Comparison of ENCODE assay signal across 15 cellular contexts in genomic region chr16:4486126-4486893, GRCh38. TPM values are rescaled to one million over a fixed set of nuclear protein-coding genes. Genes with fewer than 3 reads are reported as not detected.
DNase-seq lines count a peak whose midpoint lies in the region; ATAC-seq and TF ChIP-seq lines count a peak whose summit lies in the region.
"Had no signal": no experiment of that assay in that cellular context is flagged by ENCODE, and none has a peak within 500 bp of the region (broad histone marks: within the 10 kb centered on the region; RNA-seq: fewer than 3 reads in every experiment).

No MANE protein-coding gene starts in this region.

- H3K9ac ChIP-seq in liver (ENCODE audit: low read depth in 1 of 2, low read length in 2 of 2) (no peak overlapping the region), mesendoderm (ENCODE audit: low read length) (no peak overlapping the region)

- H3K9me3 ChIP-seq in body of pancreas: no peaks in the 10 kb centered on the region
- H3K9me3 ChIP-seq in liver (ENCODE audit: control insufficient read depth in 4 of 4, low read length in 3 of 4): no peaks in the 10 kb centered on the region
- H3K9me3 ChIP-seq: tibial artery had no signal

- H3K4me2 ChIP-seq in mesendoderm (ENCODE audit: low read length): no peak overlapping the region

- H3K9me3 Mint-ChIP-seq in T-helper 1 cell treated with Interleukin-12 subunit alpha and Interleukin-12 subunit beta and Interleukin-4 antibody, amounts not matched to agents 30 μg/mL and 1 μg/mL, for 36 hours: no peaks in the 10 kb centered on the region
- H3K9me3 Mint-ChIP-seq in stimulated activated naive CD8-positive, alpha-beta T cell treated with anti-CD3 and anti-CD28 coated beads, Interleukin-15, Interleukin-2, amounts not matched to agents 100 ng/mL and 50 ng/mL, for 24 hours: no peaks in the 10 kb centered on the region
- H3K9me3 Mint-ChIP-seq: dendritic cell treated with granulocyte-macrophage colony-stimulating factor and Interleukin-4, amounts not matched to agents 40 ng/mL and 50 ng/mL, for 4 days; nephron had no signal

- H4K5ac ChIP-seq in mesendoderm (ENCODE audit: low read length): no peak overlapping the region

- peaks cover 5% of the 10 kb centered on the region for H3K79me2 ChIP-seq in mesendoderm (ENCODE audit: control insufficient read depth, insufficient read depth, low read length)

- H2AK5ac ChIP-seq in mesendoderm (ENCODE audit: low read length): no peak overlapping the region

- H3K27me3 Mint-ChIP-seq in T-helper 1 cell treated with Interleukin-12 subunit alpha and Interleukin-12 subunit beta and Interleukin-4 antibody, amounts not matched to agents 30 μg/mL and 1 μg/mL, for 36 hours (ENCODE audit: low read depth): no peaks in the 10 kb centered on the region
- H3K27me3 Mint-ChIP-seq in stimulated activated naive CD8-positive, alpha-beta T cell treated with anti-CD3 and anti-CD28 coated beads, Interleukin-15, Interleukin-2, amounts not matched to agents 100 ng/mL and 50 ng/mL, for 24 hours: no peaks in the 10 kb centered on the region
- H3K27me3 Mint-ChIP-seq: dendritic cell treated with granulocyte-macrophage colony-stimulating factor and Interleukin-4, amounts not matched to agents 40 ng/mL and 50 ng/mL, for 4 days had no signal

- H3K18ac ChIP-seq in mesendoderm (ENCODE audit: low read length): no peak overlapping the region

- H3K36me3 ChIP-seq in body of pancreas (replicated peaks in 1 of 2; ENCODE audit: insufficient read depth in 1 of 2, low read depth in 2 of 2): no peaks in the 10 kb centered on the region
- peaks cover 3 to 4% (median 4%) of the 10 kb centered on the region in 4 donors for H3K36me3 ChIP-seq in liver (ENCODE audit: control insufficient read depth in 4 of 4, insufficient read depth in 3 of 4, low read depth in 1 of 4, low read length in 3 of 4)
- H3K36me3 ChIP-seq in mesendoderm (ENCODE audit: control insufficient read depth, insufficient read depth, low read length): no peaks in the 10 kb centered on the region

- no peak overlapping the region for H3K4ac ChIP-seq in mesendoderm (ENCODE audit: low read depth, low read length)

- H3K4me1 ChIP-seq in body of pancreas (peaks cover 57% of the 10 kb centered on the region), liver (ENCODE audit: control insufficient read depth in 4 of 4, insufficient read depth in 4 of 4, low read length in 3 of 4) (peaks cover 14 to 26% (median 25%) of the 10 kb centered on the region in 4 donors), mesendoderm (ENCODE audit: control insufficient read depth, low read depth, low read length) (no peaks in the 10 kb centered on the region)
- H3K4me1 ChIP-seq: tibial artery had no signal

- peak in 1 of 2 donors; percentile 20 for TF ChIP-seq RAD21 in liver (IDR thresholded peaks at IDR 0.05)

- intact Hi-C loops in body of pancreas (cut with DNase I): no loop called here

- WGBS in body of pancreas, 2 donors: 41 to 45% methylated on average over 3 of the region's 3 CpGs
- 69% methylated on average over 3 of the region's 3 CpGs for WGBS in liver
- WGBS in mesendoderm (ENCODE audit: extremely low coverage, insufficient coverage, low lambda C conversion rate): no CpG with 5 or more reads among the region's 3 CpGs

- peak; percentile 85 for ATAC-seq in body of pancreas

- H3K23ac ChIP-seq in mesendoderm (ENCODE audit: low read length): no peak overlapping the region

- TF ChIP-seq CTCF in body of pancreas (IDR thresholded peaks at IDR 0.05) (no peak), liver (IDR thresholded peaks at IDR 0.05; ENCODE audit: low read depth, low read length, missing input control) (no peak)

- H3K4me3 Mint-ChIP-seq in T-helper 1 cell treated with Interleukin-12 subunit alpha and Interleukin-12 subunit beta and Interleukin-4 antibody, amounts not matched to agents 30 μg/mL and 1 μg/mL, for 36 hours: no peak overlapping the region
- no peak overlapping the region for H3K4me3 Mint-ChIP-seq in stimulated activated naive CD8-positive, alpha-beta T cell treated with anti-CD3 and anti-CD28 coated beads, Interleukin-15, Interleukin-2, amounts not matched to agents 100 ng/mL and 50 ng/mL, for 24 hours
- H3K4me3 Mint-ChIP-seq: dendritic cell treated with granulocyte-macrophage colony-stimulating factor and Interleukin-4, amounts not matched to agents 40 ng/mL and 50 ng/mL, for 4 days; nephron had no signal

- H3K27ac ChIP-seq in body of pancreas: peak overlapping the region; percentile 35 to 88 (median 75)
- peak overlapping the region; percentile 56 to 62 for H3K27ac ChIP-seq in liver (ENCODE audit: low read depth in 1 of 2, low read length in 2 of 2)
- no peak overlapping the region for H3K27ac ChIP-seq in mesendoderm (ENCODE audit: low read depth, low read length)
- H3K27ac ChIP-seq: 22Rv1, tibial artery had no signal

- H3K4me3 ChIP-seq in body of pancreas: no peak overlapping the region
- H3K4me3 ChIP-seq in liver (ENCODE audit: low read depth in 1 of 3, low read length in 3 of 3): no peak overlapping the region
- H3K4me3 ChIP-seq in mesendoderm (ENCODE audit: low read length): no peak overlapping the region
- H3K4me3 ChIP-seq: tibial artery had no signal

- H3K4me1 Mint-ChIP-seq in T-helper 1 cell treated with Interleukin-12 subunit alpha and Interleukin-12 subunit beta and Interleukin-4 antibody, amounts not matched to agents 30 μg/mL and 1 μg/mL, for 36 hours (ENCODE audit: low read depth): peaks cover 48% of the 10 kb centered on the region
- H3K4me1 Mint-ChIP-seq in stimulated activated naive CD8-positive, alpha-beta T cell treated with anti-CD3 and anti-CD28 coated beads, Interleukin-15, Interleukin-2, amounts not matched to agents 100 ng/mL and 50 ng/mL, for 24 hours (ENCODE audit: low read depth): peaks cover 75% of the 10 kb centered on the region

- peaks cover 8% of the 10 kb centered on the region for H3K79me1 ChIP-seq in mesendoderm (ENCODE audit: low read length)

- peaks cover 39% of the 10 kb centered on the region for H3K36me3 Mint-ChIP-seq in T-helper 1 cell treated with Interleukin-12 subunit alpha and Interleukin-12 subunit beta and Interleukin-4 antibody, amounts not matched to agents 30 μg/mL and 1 μg/mL, for 36 hours (ENCODE audit: low read depth)
- H3K36me3 Mint-ChIP-seq in stimulated activated naive CD8-positive, alpha-beta T cell treated with anti-CD3 and anti-CD28 coated beads, Interleukin-15, Interleukin-2, amounts not matched to agents 100 ng/mL and 50 ng/mL, for 24 hours (ENCODE audit: low read depth): peaks cover 64% of the 10 kb centered on the region

- H3K27ac Mint-ChIP-seq in T-helper 1 cell treated with Interleukin-12 subunit alpha and Interleukin-12 subunit beta and Interleukin-4 antibody, amounts not matched to agents 30 μg/mL and 1 μg/mL, for 36 hours: peak overlapping the region; percentile 72
- H3K27ac Mint-ChIP-seq in stimulated activated naive CD8-positive, alpha-beta T cell treated with anti-CD3 and anti-CD28 coated beads, Interleukin-15, Interleukin-2, amounts not matched to agents 100 ng/mL and 50 ng/mL, for 24 hours: peak overlapping the region; percentile 55
- H3K27ac Mint-ChIP-seq: dendritic cell treated with granulocyte-macrophage colony-stimulating factor and Interleukin-4, amounts not matched to agents 40 ng/mL and 50 ng/mL, for 4 days; nephron had no signal

- no peak for TF ChIP-seq POLR2A in body of pancreas (IDR thresholded peaks at IDR 0.05)

- no peaks in the 10 kb centered on the region for H3K27me3 ChIP-seq in body of pancreas
- no peaks in the 10 kb centered on the region for H3K27me3 ChIP-seq in liver (ENCODE audit: control insufficient read depth in 4 of 4, insufficient read depth in 4 of 4, low read length in 3 of 4)
- no peaks in the 10 kb centered on the region for H3K27me3 ChIP-seq in mesendoderm (ENCODE audit: insufficient read depth, low read length, poor library complexity)
- H3K27me3 ChIP-seq: tibial artery had no signal

- no peak overlapping the region for H2BK15ac ChIP-seq in mesendoderm (replicated peaks; ENCODE audit: low read depth)

- no peak overlapping the region for H4K8ac ChIP-seq in mesendoderm (ENCODE audit: low read depth, low read length)

- DNase-seq in T-helper 1 cell: no peak
- peak; percentile 57 to 73 (median 70) for DNase-seq in body of pancreas
- DNase-seq in mesendoderm: no peak
- no peak for DNase-seq in DMS 273 treated with DMSO at 0.1 percent for 48 hours (lab: John Stamatoyannopoulos, UW)
- no peak for DNase-seq in iPS-NIHi7 (ENCODE audit: extremely low spot score)
- DNase-seq: activated CD8-positive, alpha-beta memory T cell treated with anti-CD3 and anti-CD28 coated beads, Interleukin-2, amount 50 U/mL, for 48 hours; NCI-H1092; NCI-H69; tibial artery had no signal

- no peak overlapping the region for H3K56ac ChIP-seq in mesendoderm (ENCODE audit: low read length)

- no peak overlapping the region for H2BK120ac ChIP-seq in mesendoderm (ENCODE audit: low read depth, low read length)

- H2BK5ac ChIP-seq in mesendoderm (ENCODE audit: low read length): no peak overlapping the region

TF ChIP-seq in liver, 16 proteins besides CTCF, POLR2A, EP300 and RAD21 (continues in another document):
- TF ChIP-seq ZBTB33 (IDR thresholded peaks at IDR 0.05) (no peak), SP1 (IDR thresholded peaks at IDR 0.05) (peak; percentile 86), YY1 (IDR thresholded peaks at IDR 0.05) (no peak), HNF4A (conservative IDR thresholded peaks at IDR 0.05) (peak; percentile 6 to 22), TAF1 (conservative IDR thresholded peaks at IDR 0.05) (no peak)

RNA-seq across cellular contexts. Expression of gene HMOX2, which starts 10.1 kb away (rescaled TPM):
- total RNA-seq in body of pancreas (100 to 1,000 TPM in 1 of 2 donors, 10 to 100 TPM in 1; 18.4 to 115 TPM), liver (10 to 100 TPM; 11.4 to 45.7 TPM)
- polyA plus RNA-seq in liver: 10 to 100 TPM; 77.3 to 81.5 TPM
- 37.2 TPM for polyA plus RNA-seq in mesendoderm (2013, experiment 1 of 2)
- polyA plus RNA-seq in mesendoderm (2013, experiment 2 of 2): 36.2 TPM

RNA-seq across cellular contexts. Expression of gene NMRAL1, which starts 11.9 kb away (rescaled TPM):
- total RNA-seq in body of pancreas (10 to 100 TPM; 36.3 to 43.8 TPM), liver (10 to 100 TPM; 20.1 to 21.8 TPM)
- polyA plus RNA-seq in liver: 10 to 100 TPM; 34.8 to 45.4 TPM
- polyA plus RNA-seq in mesendoderm (2013, experiment 1 of 2): 67.1 TPM
- 67.6 TPM for polyA plus RNA-seq in mesendoderm (2013, experiment 2 of 2)

RNA-seq across cellular contexts. Expression of gene CDIP1, which starts 52.3 kb away (rescaled TPM):
- 10 to 100 TPM; 12.9 to 23.3 TPM for total RNA-seq in body of pancreas
- 1 to 10 TPM; 4.4 to 8.4 TPM for total RNA-seq in liver
- 10 to 100 TPM; 15.7 to 18.6 TPM for polyA plus RNA-seq in liver
- polyA plus RNA-seq in mesendoderm (2013, experiment 1 of 2): 27.3 TPM
- polyA plus RNA-seq in mesendoderm (2013, experiment 2 of 2): 28.1 TPM

Comparison
In these comparisons a context has a peak if more than half of its experiments do, and no peak if none do; other contexts are left out.
1. DNase-seq: peak in body of pancreas (4 of 4); none in T-helper 1 cell (0 of 5), mesendoderm (single experiment), DMS 273 treated with DMSO at 0.1 percent for 48 hours (single experiment) and iPS-NIHi7 (single experiment).